1 cellular context compared by ENCODE assay signal in the genomic region with DNA sequence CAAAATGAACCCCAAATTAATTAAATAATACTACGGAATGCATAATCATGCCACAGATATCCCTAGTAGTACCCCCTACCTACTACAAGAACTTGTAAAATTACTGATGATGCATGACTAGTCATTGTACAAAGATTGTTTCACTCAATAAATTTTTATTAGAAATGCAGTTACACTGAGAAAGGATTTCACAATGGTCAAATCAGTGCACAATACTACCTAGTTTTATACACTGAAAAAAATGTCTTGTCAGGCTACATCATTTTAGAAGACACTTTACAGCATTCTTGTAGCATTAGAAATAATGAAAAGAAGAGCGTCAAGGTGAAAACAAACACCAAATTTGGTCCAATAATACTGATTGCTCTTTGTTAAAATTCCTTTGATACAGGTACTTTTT.
TF ChIP-seq lines count a peak whose summit lies in the region.

No MANE protein-coding gene starts in this region.

TF ChIP-seq in GM12878, 131 proteins besides CTCF, POLR2A, EP300 and RAD21 (continued from another document):
- TF ChIP-seq NKRF (conservative IDR thresholded peaks at IDR 0.05) (no peak), HDGF (IDR thresholded peaks at IDR 0.05) (no peak), HDAC6 (IDR thresholded peaks at IDR 0.05; ENCODE audit: unreplicated experiment) (no peak), HSF1 (IDR thresholded peaks at IDR 0.05; ENCODE audit: low read depth, low read length) (no peak), NFIC (IDR thresholded peaks at IDR 0.05; ENCODE audit: low read depth, low read length) (no peak)
TF ChIP-seq in GM12878: peak in this region for 0.
